In the genomic region with DNA sequence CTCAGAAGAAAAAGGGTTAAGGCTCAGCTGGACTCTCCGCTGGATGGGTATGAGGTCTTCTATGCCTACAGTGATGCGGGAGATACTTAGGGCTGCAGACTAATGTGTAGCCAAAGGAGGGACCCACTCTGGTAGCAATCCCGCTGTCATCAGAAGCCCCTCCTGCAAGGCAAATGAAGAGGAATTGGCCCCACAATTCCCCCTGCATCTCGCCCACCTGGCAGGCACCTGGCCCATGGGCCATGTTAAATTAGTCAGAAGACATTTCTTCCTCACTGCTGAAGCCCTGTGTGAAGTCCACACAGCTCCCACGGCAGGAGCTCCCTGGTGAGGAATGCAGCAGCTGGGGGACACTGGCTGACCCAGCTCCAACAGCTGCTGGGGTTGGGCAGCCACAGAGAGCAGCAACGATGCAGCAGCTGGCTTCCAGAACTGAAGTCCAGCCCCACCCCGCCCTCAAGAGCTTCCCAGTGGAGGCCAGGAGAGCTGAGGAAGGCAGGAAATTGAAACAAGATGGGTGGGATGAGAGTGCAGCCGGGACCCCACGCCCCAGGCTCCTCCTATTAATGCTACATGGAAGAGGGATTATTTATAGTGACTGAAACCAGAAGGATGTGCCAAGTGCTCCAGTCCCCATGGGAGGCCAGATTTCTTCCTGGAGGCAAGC, we compare ENCODE assay signal across 13 cellular contexts. TPM values are rescaled to one million over a fixed set of nuclear protein-coding genes. Genes with fewer than 3 reads are reported as not detected.
A peak's percentile ranks its signal among the peaks of the same experiment; 100 is the strongest.
DNase-seq lines count a peak whose midpoint lies in the region; ATAC-seq lines count a peak whose summit lies in the region.
"Had no signal": no experiment of that assay in that cellular context is flagged by ENCODE, and none has a peak within 500 bp of the region (broad histone marks: within the 10 kb centered on the region; RNA-seq: fewer than 3 reads in every experiment).

No MANE protein-coding gene starts in this region.

- POLR2A ChIA-PET in naive thymus-derived CD8-positive, alpha-beta T cell (lab: Charles Lee), result no interaction called here

- H3K36me3 Mint-ChIP-seq in naive thymus-derived CD8-positive, alpha-beta T cell, result no peaks in the 10 kb centered on the region

- peaks cover 0 to 6% (median 0%) of the 10 kb centered on the region in 9 donors for H3K9me3 Mint-ChIP-seq in naive thymus-derived CD8-positive, alpha-beta T cell

- H3K4me3 Mint-ChIP-seq in naive thymus-derived CD8-positive, alpha-beta T cell, result no peak overlapping the region

- H3K27me3 Mint-ChIP-seq in naive thymus-derived CD8-positive, alpha-beta T cell, result peaks cover 11 to 35% (median 21%) of the 10 kb centered on the region in 5 donors

- H3K27ac Mint-ChIP-seq in naive thymus-derived CD8-positive, alpha-beta T cell, result no peak overlapping the region

- no peak for ATAC-seq in GM18502 (IDR thresholded peaks at IDR 0.05; ENCODE audit: poor library complexity, unreplicated experiment)
- no peak for ATAC-seq in HG02759 (IDR thresholded peaks at IDR 0.05; ENCODE audit: unreplicated experiment)
- no peak for ATAC-seq in naive thymus-derived CD8-positive, alpha-beta T cell
- ATAC-seq: activated CD4-positive, CD25-positive, alpha-beta regulatory T cell treated with anti-CD3 and anti-CD28 coated beads, Interleukin-2, amount 50 U/mL, for 24 hours had no signal

- peaks cover 0 to 4% (median 3%) of the 10 kb centered on the region in 4 donors for H3K4me1 Mint-ChIP-seq in naive thymus-derived CD8-positive, alpha-beta T cell

- peak; percentile 20 for DNase-seq in activated CD8-positive, alpha-beta memory T cell treated with anti-CD3 and anti-CD28 coated beads, Interleukin-2, amount 50 U/mL, for 48 hours
- no peak for DNase-seq in activated CD8-positive, alpha-beta memory T cell treated with anti-CD3 and anti-CD28 coated beads for 24 hours
- peak; percentile 87 for DNase-seq in fibroblast of peridontal ligament (ENCODE audit: extremely low read depth)
- peak; percentile 41 for DNase-seq in mucosa of gallbladder (ENCODE audit: low spot score)
- no peak for DNase-seq in C1 segment of cervical spinal cord (lab: John Stamatoyannopoulos, UW)
- DNase-seq in naive thymus-derived CD8-positive, alpha-beta T cell, result no peak
- DNase-seq: activated effector memory CD4-positive, alpha-beta T cell treated with anti-CD3 and anti-CD28 coated beads, Interleukin-2, amount 50 U/mL, for 16 hours; Kasumi-1; NCI-H446 treated with DMSO at 0.1 percent for 48 hours had no signal

RNA-seq across cellular contexts. Expression of gene VSTM4, which starts 5.5 kb away (rescaled TPM):
- 13.1 TPM for total RNA-seq in mucosa of gallbladder
- total RNA-seq in naive thymus-derived CD8-positive, alpha-beta T cell, result not detected
- under 1 TPM in 1 of 3 donors, not detected in 2; 0.07 TPM for polyA plus RNA-seq in naive thymus-derived CD8-positive, alpha-beta T cell

RNA-seq across cellular contexts. Expression of gene FAM170B, which starts 24.0 kb away (rescaled TPM):
- not detected for total RNA-seq in mucosa of gallbladder
- total RNA-seq in naive thymus-derived CD8-positive, alpha-beta T cell, result not detected
- polyA plus RNA-seq in naive thymus-derived CD8-positive, alpha-beta T cell, result not detected
- total RNA-seq: smooth muscle cell had no signal
- polyA plus RNA-seq: smooth muscle cell had no signal

Comparison
In these comparisons a context has a peak if more than half of its experiments do, and no peak if none do; other contexts are left out.
1. DNase-seq: peak in activated CD8-positive, alpha-beta memory T cell treated with anti-CD3 and anti-CD28 coated beads, Interleukin-2, amount 50 U/mL, for 48 hours (single experiment), fibroblast of peridontal ligament (single experiment) and mucosa of gallbladder (single experiment); none in activated CD8-positive, alpha-beta memory T cell treated with anti-CD3 and anti-CD28 coated beads for 24 hours (single experiment), C1 segment of cervical spinal cord (0 of 14) and naive thymus-derived CD8-positive, alpha-beta T cell (0 of 10).
2. RNA of gene VSTM4, which starts 5.5 kb away (total RNA-seq): 13.1 TPM in mucosa of gallbladder (single experiment); not detected in naive thymus-derived CD8-positive, alpha-beta T cell; every median in the first group is over 10 times any median in the second.